Comparison of ENCODE assay signal across 8 cellular contexts in genomic region chrX:56978172-56978571, GRCh38. TPM values are rescaled to one million over a fixed set of nuclear protein-coding genes. Genes with fewer than 3 reads are reported as not detected.
DNase-seq lines count a peak whose midpoint lies in the region; ATAC-seq and TF ChIP-seq lines count a peak whose summit lies in the region.

No MANE protein-coding gene starts in this region.

- no peaks in the 10 kb centered on the region for H3K36me3 Mint-ChIP-seq in glutamatergic neuron (ENCODE audit: unreplicated experiment)

- intact Hi-C loops in sciatic nerve (cut with DNase I): no loop called here

- H3K27me3 Mint-ChIP-seq in glutamatergic neuron (ENCODE audit: unreplicated experiment): no peaks in the 10 kb centered on the region

- no peaks in the 10 kb centered on the region for H3K4me1 Mint-ChIP-seq in glutamatergic neuron (ENCODE audit: low read depth, unreplicated experiment)

- peak; percentile 88 for ATAC-seq in GM19372 (IDR thresholded peaks at IDR 0.05; ENCODE audit: low read depth, unreplicated experiment)
- peak; percentile 96 for ATAC-seq in HG03342 (IDR thresholded peaks at IDR 0.05; ENCODE audit: unreplicated experiment)
- peak; percentile 70 for ATAC-seq in sciatic nerve

- no peak overlapping the region for H3K4me3 Mint-ChIP-seq in glutamatergic neuron (ENCODE audit: unreplicated experiment)

- TF ChIP-seq CTCF in glutamatergic neuron (IDR thresholded peaks at IDR 0.05; ENCODE audit: partially characterized antibody, unreplicated experiment): peak; percentile 37

- H3K9me3 Mint-ChIP-seq in glutamatergic neuron (ENCODE audit: unreplicated experiment): peaks cover 2% of the 10 kb centered on the region

- DNase-seq in Daoy (ENCODE audit: low read depth): peak; percentile 9
- DNase-seq in NCI-H526 treated with DMSO at 0.1 percent for 48 hours (lab: John Stamatoyannopoulos, UW): peak; percentile 11
- peak; percentile 15 for DNase-seq in activated T-helper 1 cell treated with Interleukin-2 at 50 U/mL for 16 hours (ENCODE audit: low read depth)
- no peak for DNase-seq in glutamatergic neuron
- DNase-seq in sciatic nerve (ENCODE audit: low spot score): no peak
- DNase-seq in NK-92 (lab: John Stamatoyannopoulos, UW; ENCODE audit: unreplicated experiment): no peak

- no peak overlapping the region for H3K27ac Mint-ChIP-seq in glutamatergic neuron (ENCODE audit: unreplicated experiment)

RNA-seq across cellular contexts. Expression of gene SPIN3, which starts 17.2 kb away (rescaled TPM):
- 3.1 and 3.2 TPM in 2 replicates for total RNA-seq in Daoy (2014; rRNA removed; shearing (Covaris generic))
- total RNA-seq in glutamatergic neuron (ENCODE audit: unreplicated experiment) (33.1 TPM), sciatic nerve (24.5 TPM)

Comparison
In these comparisons a context has a peak if more than half of its experiments do, and no peak if none do; other contexts are left out.
1. DNase-seq: peak in Daoy (single experiment), NCI-H526 treated with DMSO at 0.1 percent for 48 hours (single experiment) and activated T-helper 1 cell treated with Interleukin-2 at 50 U/mL for 16 hours (single experiment); none in glutamatergic neuron (single experiment), sciatic nerve (single experiment) and NK-92 (single experiment).
2. Peak in every context shown above with its lines, with median percentiles within 50 percentile points of each other: ATAC-seq.